8 cellular contexts compared by ENCODE assay signal in genomic region chr9:34929506-34930102, GRCh38. TPM values are rescaled to one million over a fixed set of nuclear protein-coding genes. Genes with fewer than 3 reads are reported as not detected.
DNase-seq lines count a peak whose midpoint lies in the region; ATAC-seq and TF ChIP-seq lines count a peak whose summit lies in the region.

No MANE protein-coding gene starts in this region.

- intact Hi-C loops in posterior cingulate gyrus (cut with DNase I) = no loop called here

- H3K4me3 ChIP-seq in epithelial cell of esophagus (ENCODE audit: low read length) = no peak overlapping the region

- TF ChIP-seq CTCF in epithelial cell of esophagus (IDR thresholded peaks at IDR 0.05; ENCODE audit: insufficient read depth, low read depth, low read length, missing control alignments) = peak; percentile 66

- ATAC-seq in GM21515 (IDR thresholded peaks at IDR 0.05; ENCODE audit: unreplicated experiment) (no peak), GM21786 (IDR thresholded peaks at IDR 0.05; ENCODE audit: unreplicated experiment) (no peak), HG02938 (IDR thresholded peaks at IDR 0.05; ENCODE audit: unreplicated experiment) (no peak)

- peak; percentile 10 for DNase-seq in DMS53 treated with DMSO at 0.1 percent for 48 hours (lab: John Stamatoyannopoulos, UW; ENCODE audit: unreplicated experiment)
- DNase-seq in HT-29 (ENCODE audit: low spot score) = peak; percentile 37
- DNase-seq in SW480 (ENCODE audit: low spot score) = peak; percentile 33
- DNase-seq in epithelial cell of esophagus (ENCODE audit: low read depth) = peak; percentile 53
- DNase-seq in posterior cingulate gyrus = peak in 9 of 10 donors; percentile 13 to 92 (median 43)

RNA-seq across cellular contexts. Expression of gene PHF24, which starts 28.5 kb away (rescaled TPM):
- total RNA-seq in HT-29 (2014; rRNA removed; shearing (Covaris generic)) = not detected in 2 replicates

RNA-seq across cellular contexts. Expression of gene DNAJB5, which starts 59.9 kb away (rescaled TPM):
- total RNA-seq in HT-29 (2014; rRNA removed; shearing (Covaris generic)) = 2.1 and 3.7 TPM in 2 replicates
